In genomic region chr20:17960927-17961599, GRCh38 we compare ENCODE assay signal across 8 cellular contexts. TPM values are rescaled to one million over a fixed set of nuclear protein-coding genes. Genes with fewer than 3 reads are reported as not detected.
DNase-seq lines count a peak whose midpoint lies in the region; ATAC-seq and TF ChIP-seq lines count a peak whose summit lies in the region.

No MANE protein-coding gene starts in this region.

- H3K4me1 ChIP-seq in DND-41 (ENCODE audit: insufficient read depth, low read length) (peaks cover 74% of the 10 kb centered on the region), neural progenitor cell (peaks cover 49% of the 10 kb centered on the region), foreskin keratinocyte (peaks cover 14% of the 10 kb centered on the region)

- peaks cover 20% of the 10 kb centered on the region for H3F3A ChIP-seq in neural progenitor cell (ENCODE audit: low read depth)

- no peaks in the 10 kb centered on the region for H3K27me3 ChIP-seq in DND-41 (ENCODE audit: insufficient read depth, low read length, poor library complexity)
- no peaks in the 10 kb centered on the region for H3K27me3 ChIP-seq in neural progenitor cell
- H3K27me3 ChIP-seq in foreskin keratinocyte, result no peaks in the 10 kb centered on the region

- TF ChIP-seq CTCF in DND-41 (IDR thresholded peaks at IDR 0.05; ENCODE audit: borderline replicate concordance, extremely low read depth, low read length, poor library complexity, severe bottlenecking), result no peak
- no peak for TF ChIP-seq CTCF in coronary artery (IDR thresholded peaks at IDR 0.05)
- TF ChIP-seq CTCF in neural progenitor cell (IDR thresholded peaks at IDR 0.05), result no peak
- TF ChIP-seq CTCF in foreskin keratinocyte (conservative IDR thresholded peaks at IDR 0.05), result no peak

- H3K4me3 Mint-ChIP-seq in IgD-negative memory B cell (peak overlapping the region; percentile 66 to 93 (median 75)), neural progenitor cell (peak overlapping the region; percentile 2)

- no peaks in the 10 kb centered on the region for H3K9me3 Mint-ChIP-seq in IgD-negative memory B cell
- H3K9me3 Mint-ChIP-seq in neural progenitor cell, result no peaks in the 10 kb centered on the region

- H3K9ac ChIP-seq in DND-41 (ENCODE audit: low read depth, low read length) (peak overlapping the region; percentile 24), neural progenitor cell (no peak overlapping the region)

- H2AFZ ChIP-seq in DND-41 (ENCODE audit: low read depth, low read length), result no peak overlapping the region
- H2AFZ ChIP-seq in neural progenitor cell (replicated peaks), result no peak overlapping the region

- H3K4me3 ChIP-seq in DND-41 (ENCODE audit: low read depth in 1 of 2, low read length in 2 of 2) (no peak overlapping the region), coronary artery (peak overlapping the region; percentile 35), neural progenitor cell (peak overlapping the region; percentile 1)

- peaks cover 3% of the 10 kb centered on the region for H3K36me3 Mint-ChIP-seq in IgD-negative memory B cell
- peaks cover 35% of the 10 kb centered on the region for H3K36me3 Mint-ChIP-seq in neural progenitor cell

- H3K27me3 Mint-ChIP-seq in IgD-negative memory B cell, result no peaks in the 10 kb centered on the region
- H3K27me3 Mint-ChIP-seq in neural progenitor cell (ENCODE audit: insufficient read depth, low read depth), result no peaks in the 10 kb centered on the region

- H3K9me3 ChIP-seq in DND-41 (ENCODE audit: insufficient read depth, low read length, severe bottlenecking), result no peaks in the 10 kb centered on the region
- no peaks in the 10 kb centered on the region for H3K9me3 ChIP-seq in neural progenitor cell (ENCODE audit: low read depth)

- H3K27ac Mint-ChIP-seq in IgD-negative memory B cell, result peak overlapping the region; percentile 24 to 84 (median 67)
- peak overlapping the region; percentile 81 for H3K27ac Mint-ChIP-seq in neural progenitor cell

- H3K4me1 Mint-ChIP-seq in IgD-negative memory B cell, result peaks cover 77 to 82% (median 81%) of the 10 kb centered on the region in 3 donors
- H3K4me1 Mint-ChIP-seq in neural progenitor cell, result peaks cover 59% of the 10 kb centered on the region

- H3K4me2 ChIP-seq in DND-41 (ENCODE audit: insufficient read depth, low read length) (peak overlapping the region; percentile 45; the same call in 1 of the 2 replicates), neural progenitor cell (peak overlapping the region; percentile 36)

- H4K20me1 ChIP-seq in DND-41 (ENCODE audit: insufficient read depth, low read length) (peaks cover 99% of the 10 kb centered on the region), neural progenitor cell (ENCODE audit: low read depth) (peaks cover 100% of the 10 kb centered on the region)

- ATAC-seq in DND-41 (ENCODE audit: insufficient read depth, low read depth) (no peak), foreskin keratinocyte (no peak)

- H3K79me2 ChIP-seq in DND-41 (ENCODE audit: insufficient read depth, low read length) (peaks cover 100% of the 10 kb centered on the region), neural progenitor cell (ENCODE audit: low read depth) (peaks cover 100% of the 10 kb centered on the region)

- DNase-seq in DND-41, result no peak
- DNase-seq in coronary artery (ENCODE audit: low spot score), result no peak
- DNase-seq in neural progenitor cell (ENCODE audit: low spot score), result no peak
- DNase-seq in cerebellar cortex (ENCODE audit: low spot score), result no peak
- no peak for DNase-seq in SIG-M5 treated with dmso at 0.1 percent for 504 hours (lab: John Stamatoyannopoulos, UW; ENCODE audit: unreplicated experiment)
- DNase-seq in NCI-H2081 treated with DMSO at 0.1 percent for 48 hours (lab: John Stamatoyannopoulos, UW), result no peak
- DNase-seq in foreskin keratinocyte, result no peak

- peak overlapping the region; percentile 26; the same call in 1 of the 2 replicates for H3K27ac ChIP-seq in DND-41 (ENCODE audit: low read length)
- peak overlapping the region; percentile 27 to 44 for H3K27ac ChIP-seq in coronary artery
- peak overlapping the region; percentile 24 for H3K27ac ChIP-seq in neural progenitor cell
- H3K27ac ChIP-seq in foreskin keratinocyte, result no peak overlapping the region

- H3K36me3 ChIP-seq in DND-41 (ENCODE audit: insufficient read depth, low read length) (peaks cover 95% of the 10 kb centered on the region), neural progenitor cell (no peaks in the 10 kb centered on the region)

RNA-seq across cellular contexts. Expression of gene SNX5, which starts 7.5 kb away (rescaled TPM):
- polyA plus RNA-seq in IgD-negative memory B cell, result 103 TPM
- 156 and 226 TPM in 2 replicates for total RNA-seq in neural progenitor cell (ENCODE audit: low replicate concordance)
- total RNA-seq in foreskin keratinocyte, result 145 and 154 TPM in 2 replicates
- polyA plus RNA-seq in foreskin keratinocyte, result 104 and 126 TPM in 2 replicates

RNA-seq across cellular contexts. Expression of gene MGME1, which starts 7.8 kb away (rescaled TPM):
- polyA plus RNA-seq in IgD-negative memory B cell (29.2 TPM), foreskin keratinocyte (25.3 and 28.8 TPM in 2 replicates)
- total RNA-seq in neural progenitor cell (ENCODE audit: low replicate concordance) (57.2 and 87.2 TPM in 2 replicates), foreskin keratinocyte (29.3 and 30.6 TPM in 2 replicates)

Comparison
In these comparisons a context has a peak if more than half of its experiments do, and no peak if none do; other contexts are left out.
1. H3K4me3 ChIP-seq: peak in coronary artery (single experiment) and neural progenitor cell (single experiment); none in DND-41 (0 of 2).